In the genomic region with DNA sequence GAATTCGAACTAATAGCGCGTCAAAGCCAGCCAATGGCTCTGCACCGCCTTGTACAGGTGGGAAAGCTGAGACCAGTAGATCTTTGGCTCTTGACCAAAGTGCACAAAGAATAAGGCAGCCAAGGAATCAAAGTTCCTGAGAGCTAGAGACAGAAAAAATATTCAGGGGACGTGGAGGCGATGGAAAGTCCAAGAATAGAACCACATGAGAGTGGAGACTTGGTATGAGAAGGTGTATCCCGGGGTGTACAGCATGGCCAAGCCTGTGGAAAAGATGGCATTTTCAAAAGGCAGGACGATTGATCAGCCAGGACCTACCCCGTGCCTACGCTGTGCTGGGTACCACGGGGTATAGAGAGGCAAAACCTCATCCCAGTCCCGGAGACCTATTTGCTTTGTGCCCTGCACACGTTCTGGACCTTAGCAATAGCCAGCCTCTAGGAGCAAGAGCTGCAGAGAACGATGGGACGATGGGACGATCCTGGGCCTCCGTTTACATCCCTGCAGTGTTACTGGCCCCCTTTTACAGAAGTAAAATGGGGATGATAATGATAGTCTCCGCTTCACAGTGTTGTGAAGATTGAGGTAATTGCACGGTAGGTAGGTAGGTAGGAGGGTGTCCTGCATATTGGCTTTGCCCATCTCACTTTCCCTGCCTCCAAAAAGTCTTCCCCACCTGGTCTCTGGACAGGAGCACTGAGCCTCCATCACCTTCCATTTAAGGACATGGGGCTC, we compare ENCODE assay signal across 8 cellular contexts. TPM values are rescaled to one million over a fixed set of nuclear protein-coding genes. Genes with fewer than 3 reads are reported as not detected.
DNase-seq lines count a peak whose midpoint lies in the region; ATAC-seq and TF ChIP-seq lines count a peak whose summit lies in the region.

No MANE protein-coding gene starts in this region.

- no peak overlapping the region for H2BK12ac ChIP-seq in H9 (ENCODE audit: insufficient read length, low read depth, low read length)

- H2BK5ac ChIP-seq in H9 (ENCODE audit: insufficient read length, low read length), result no peak overlapping the region

- no peak overlapping the region for H2BK20ac ChIP-seq in H9 (ENCODE audit: low read depth, low read length, poor library complexity, severe bottlenecking)

- H3K4me3 Mint-ChIP-seq in Calu3 (ENCODE audit: low read depth, unreplicated experiment) (peak overlapping the region; percentile 92), H9 (peak overlapping the region; percentile 88 to 95)

- peak overlapping the region; percentile 21; the same call in 1 of the 2 replicates for H3K14ac ChIP-seq in H9 (ENCODE audit: insufficient read depth, low read length)

- H3K23ac ChIP-seq in H9 (ENCODE audit: insufficient read length, low read depth, low read length), result no peak overlapping the region

- ATAC-seq in PC-3, result no peak; the same call in 1 of the 2 replicates
- peak; percentile 49 for ATAC-seq in aorta (ENCODE audit: low FRiP score)

- H3K9ac ChIP-seq in H9 (ENCODE audit: extremely low read depth, insufficient read length, low read length) (peak overlapping the region; percentile 84), PC-3 (ENCODE audit: low read length) (peak overlapping the region; percentile 90)

- no peak overlapping the region for H4K91ac ChIP-seq in H9 (ENCODE audit: insufficient read length, low read depth, low read length)

- peaks cover 3% of the 10 kb centered on the region; the same call in 1 of the 2 replicates for H3K4me1 ChIP-seq in H9 (ENCODE audit: insufficient read depth, low read length)
- H3K4me1 ChIP-seq in PC-3 (ENCODE audit: insufficient read depth, low read length), result peaks cover 26% of the 10 kb centered on the region
- peaks cover 42% of the 10 kb centered on the region for H3K4me1 ChIP-seq in mononuclear cell (ENCODE audit: insufficient read depth, low read length)
- peaks cover 0 to 4% of the 10 kb centered on the region in 2 donors for H3K4me1 ChIP-seq in aorta (ENCODE audit: control insufficient read depth in 1 of 2, insufficient read depth in 2 of 2, low read length in 2 of 2)

- intact Hi-C loops in Calu3 (cut with micrococcal nuclease; ENCODE audit: unreplicated experiment) (no loop called here), PC-3 (cut with micrococcal nuclease) (loop anchor here (2.0 kb wide), 2 partner anchors 35 to 151 kb away; partner anchors contain the start of gene MRPS25), aorta (cut with DNase I) (loop anchor here (5.0 to 10.0 kb wide), 2 partner anchors 108 to 455 kb away; partner anchors contain the start of gene CAPN7 (in 1 of the 2))

- no peak overlapping the region for H3K18ac ChIP-seq in H9 (ENCODE audit: insufficient read length, low read depth, low read length)

- CTCF ChIA-PET in Calu3 (lab: Charles Lee) (interaction anchor here (0.7 to 1.3 kb wide), 5 partner anchors 8 to 173 kb away, joined by 3 to 4 read pairs (median 4); partner anchors contain the start of gene CAPN7), PC-3 (lab: Charles Lee) (no interaction called here)

- H3K4me1 Mint-ChIP-seq in Calu3 (ENCODE audit: low read depth, unreplicated experiment), result peaks cover 20% of the 10 kb centered on the region
- H3K4me1 Mint-ChIP-seq in H9, result peaks cover 20% of the 10 kb centered on the region in 2 experiments

- H2BK15ac ChIP-seq in H9 (ENCODE audit: low read depth, low read length), result no peak overlapping the region

- H3K9me2 ChIP-seq in PC-3 (replicated peaks; ENCODE audit: low read length), result no peaks in the 10 kb centered on the region

- no peaks in the 10 kb centered on the region for H4K20me1 ChIP-seq in H9 (ENCODE audit: control insufficient read depth, insufficient read depth, insufficient read length)
- no peaks in the 10 kb centered on the region for H4K20me1 ChIP-seq in PC-3 (ENCODE audit: low read length)

- H3K79me2 ChIP-seq in H9 (ENCODE audit: insufficient read depth, low read length) (peaks cover 5% of the 10 kb centered on the region; the same call in 1 of the 2 replicates), PC-3 (ENCODE audit: low read length) (peaks cover 30% of the 10 kb centered on the region)

- H3K23me2 ChIP-seq in H9 (ENCODE audit: insufficient read length, low read depth, low read length, poor library complexity, severe bottlenecking), result peaks cover 18% of the 10 kb centered on the region

- no peak overlapping the region for H3T11ph ChIP-seq in H9 (ENCODE audit: low read length)

- no peaks in the 10 kb centered on the region for H3K27me3 Mint-ChIP-seq in Calu3 (ENCODE audit: unreplicated experiment)
- peaks cover 3% of the 10 kb centered on the region; the same call in 1 of the 2 replicates for H3K27me3 Mint-ChIP-seq in H9 (ENCODE audit: low read depth)

- H3K9me3 Mint-ChIP-seq in Calu3 (ENCODE audit: low read depth, unreplicated experiment) (no peaks in the 10 kb centered on the region), H9 (no peaks in the 10 kb centered on the region; a peak in 1 of 5 replicates)

- H4K5ac ChIP-seq in H9 (ENCODE audit: insufficient read length, low read depth, low read length), result no peak overlapping the region

- H3K79me1 ChIP-seq in H9 (ENCODE audit: insufficient read depth, low read depth, low read length, poor library complexity, severe bottlenecking), result peaks cover 8% of the 10 kb centered on the region

- BruUV-seq in Calu3 (replicated peaks; lab: Mats Ljungman, UMichigan) (no TSS peak), PC-3 (replicated peaks; lab: Mats Ljungman, UMichigan) (TSS peak; percentile 96)

- H3K27ac Mint-ChIP-seq in Calu3 (ENCODE audit: unreplicated experiment) (peak overlapping the region; percentile 42), H9 (peak overlapping the region; percentile 76 to 88 (median 84))

- no peaks in the 10 kb centered on the region for H3F3A ChIP-seq in PC-3 (ENCODE audit: low read length, unreplicated experiment)

- no peak overlapping the region for H4K8ac ChIP-seq in H9 (replicated peaks; ENCODE audit: insufficient read length, low read depth, low read length)

- DNase-seq in Calu3 (no peak), H9 (no peak), PC-3 (no peak), aorta (no peak), NCI-H226 (no peak), UCSD-AML1 (lab: John Stamatoyannopoulos, UW; ENCODE audit: unreplicated experiment) (no peak)

- H2AK5ac ChIP-seq in H9 (ENCODE audit: insufficient read length, low read length), result no peak overlapping the region

- H3K36me3 Mint-ChIP-seq in Calu3 (ENCODE audit: insufficient read depth, unreplicated experiment) (peaks cover 21% of the 10 kb centered on the region), H9 (ENCODE audit: insufficient read depth in 1 of 3, low read depth in 3 of 3) (peaks cover 0 to 15% (median 15%) of the 10 kb centered on the region in 3 experiments; a peak in 5 of 7 replicates)

- peaks cover 18% of the 10 kb centered on the region for H3K36me3 ChIP-seq in PC-3 (ENCODE audit: low read depth, low read length)
- H3K36me3 ChIP-seq in aorta (ENCODE audit: control insufficient read depth in 1 of 2, insufficient read depth in 2 of 2, low read length in 1 of 2), result peaks cover 0 to 4% of the 10 kb centered on the region in 2 donors

- H3K9me3 ChIP-seq in H9 (ENCODE audit: control insufficient read depth, low read depth, low read length) (no peaks in the 10 kb centered on the region), PC-3 (ENCODE audit: low read length) (no peaks in the 10 kb centered on the region), mononuclear cell (ENCODE audit: low read depth, low read length) (no peaks in the 10 kb centered on the region), aorta (ENCODE audit: control insufficient read depth, low read length) (no peaks in the 10 kb centered on the region)

- H2AFZ ChIP-seq in H9 (ENCODE audit: low read length) (no peak overlapping the region), PC-3 (ENCODE audit: low read length) (peak overlapping the region; percentile 98)

- H3K56ac ChIP-seq in H9 (ENCODE audit: insufficient read length, low read depth, low read length), result no peak overlapping the region

- no peak overlapping the region for H3K4ac ChIP-seq in H9 (ENCODE audit: low read depth, low read length)

- TF ChIP-seq CTCF in Calu3 (IDR thresholded peaks at IDR 0.05; ENCODE audit: unreplicated experiment) (no peak), H9 (conservative IDR thresholded peaks at IDR 0.05) (no peak), PC-3 (conservative IDR thresholded peaks at IDR 0.05; ENCODE audit: low read depth, low read length) (no peak)

- POLR2A ChIA-PET in PC-3 (lab: Charles Lee; ENCODE audit: unreplicated experiment), result no interaction called here

- H3K4me3 ChIP-seq in PC-3 (ENCODE audit: low read length), result peak overlapping the region; percentile 100
- H3K4me3 ChIP-seq in mononuclear cell (ENCODE audit: low read length), result peak overlapping the region; percentile 92
- peak overlapping the region; percentile 51 to 72 for H3K4me3 ChIP-seq in aorta (ENCODE audit: low read length in 2 of 2)

- H3K27me3 ChIP-seq in H9 (ENCODE audit: insufficient read depth, low read length) (no peaks in the 10 kb centered on the region; the same call in 1 of the 2 replicates), PC-3 (ENCODE audit: low read length) (no peaks in the 10 kb centered on the region), mononuclear cell (ENCODE audit: insufficient read depth, low read length) (no peaks in the 10 kb centered on the region), aorta (ENCODE audit: control insufficient read depth in 1 of 2, insufficient read depth in 2 of 2, low read length in 1 of 2) (no peaks in the 10 kb centered on the region)

- WGBS in H9 (ENCODE audit: extremely low coverage, insufficient read length, low lambda C conversion rate), result no CpG with 5 or more reads among the region's 19 CpGs
- WGBS in aorta, 2 donors, result 6 to 9% methylated on average over 19 of the region's 19 CpGs

- no peak overlapping the region for H2BK120ac ChIP-seq in H9 (ENCODE audit: low read depth, low read length, poor library complexity, severe bottlenecking)

- H3K27ac ChIP-seq in H9 (ENCODE audit: insufficient read length, low read depth, low read length) (no peak overlapping the region), PC-3 (ENCODE audit: low read length) (no peak overlapping the region), cingulate gyrus (ENCODE audit: low read depth, low read length) (peak overlapping the region; percentile 95), aorta (ENCODE audit: low read depth in 1 of 2, low read length in 2 of 2) (peak overlapping the region; percentile 14 to 94)

- H3K4me2 ChIP-seq in H9 (ENCODE audit: insufficient read depth, insufficient read length, low read length), result peak overlapping the region; percentile 78
- H3K4me2 ChIP-seq in PC-3 (ENCODE audit: low read length), result peak overlapping the region; percentile 88

RNA-seq across cellular contexts. Expression of gene RBSN, which starts 0.6 kb away (rescaled TPM):
- 18.9 and 21.2 TPM in 2 replicates for total RNA-seq in Calu3 (2022)
- 16.0 and 18.8 TPM in 2 replicates for total RNA-seq in H9 (2021)
- total RNA-seq in PC-3 (2014; rRNA removed), result 18.7 and 26.8 TPM in 2 replicates
- 46.6 TPM for total RNA-seq in mononuclear cell
- 10 to 100 TPM; 32.4 to 39.2 TPM for total RNA-seq in aorta
- polyA plus RNA-seq in aorta, result 10 to 100 TPM; 12.9 to 13.8 TPM

RNA-seq across cellular contexts. Expression of gene MRPS25, which starts 34.4 kb away (rescaled TPM):
- total RNA-seq in Calu3 (2022), result 51.8 and 56.6 TPM in 2 replicates
- total RNA-seq in H9 (2021), result 53.2 and 56.2 TPM in 2 replicates
- total RNA-seq in PC-3 (2014; rRNA removed), result 42.9 and 46.0 TPM in 2 replicates
- 14.2 TPM for total RNA-seq in mononuclear cell
- 10 to 100 TPM; 27.5 to 37.6 TPM for total RNA-seq in aorta
- 10 to 100 TPM; 10.8 to 31.8 TPM for polyA plus RNA-seq in aorta

Comparison
In these comparisons a context has a peak if more than half of its experiments do, and no peak if none do; other contexts are left out.
1. H3K27ac ChIP-seq: peak in cingulate gyrus (single experiment) and aorta (2 of 2); none in H9 (single experiment) and PC-3 (single experiment).
2. Peak in every context shown above with its lines, with median percentiles within 50 percentile points of each other: H3K4me3 ChIP-seq.